In the genomic region with DNA sequence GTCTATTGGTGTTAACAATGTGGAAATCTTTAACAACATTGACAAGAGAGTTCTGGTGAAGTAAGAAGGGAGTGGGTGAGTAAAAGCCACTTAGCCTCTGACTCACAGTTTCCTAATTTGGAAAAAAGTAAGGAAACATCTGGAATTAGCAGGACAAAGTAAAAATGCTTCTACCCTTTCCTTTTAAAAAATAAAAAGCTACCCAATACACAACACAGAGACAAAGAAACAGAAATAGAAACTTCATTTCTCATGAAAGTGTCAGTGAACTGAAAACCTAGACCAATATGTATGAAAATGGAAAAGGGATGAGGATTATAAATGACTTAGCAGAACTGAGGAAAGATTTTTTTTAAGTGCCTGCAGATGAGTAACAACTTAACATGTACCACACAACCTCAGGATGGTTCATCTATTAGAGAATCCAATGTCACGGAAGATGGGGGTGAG, we compare ENCODE assay signal across 11 cellular contexts.
DNase-seq lines count a peak whose midpoint lies in the region; ATAC-seq, FAIRE-seq and TF ChIP-seq lines count a peak whose summit lies in the region.
"Had no signal": no experiment of that assay in that cellular context is flagged by ENCODE, and none has a peak within 500 bp of the region (broad histone marks: within the 10 kb centered on the region; RNA-seq: fewer than 3 reads in every experiment).

No MANE protein-coding gene starts in this region.

- TF ChIP-seq EP300 in HepG2 (IDR thresholded peaks at IDR 0.05; ENCODE audit: low read depth in 2 of 2, low read length in 2 of 2) (no peak), HepG2 (CRISPR knock-in tag; IDR thresholded peaks at IDR 0.05; ENCODE audit: borderline replicate concordance) (no peak)

- no peak for DNase-seq in GM19239 (ENCODE audit: insufficient read length, low spot score)
- peak; percentile 34 for DNase-seq in fibroblast of gingiva (ENCODE audit: low read depth)
- DNase-seq in stromal cell of bone marrow (ENCODE audit: low read depth) = peak; percentile 64
- DNase-seq in NCI-H2107 (lab: John Stamatoyannopoulos, UW) = no peak
- no peak for DNase-seq in HepG2 (ENCODE audit: low spot score)
- DNase-seq: activated CD4-positive, alpha-beta memory T cell treated with anti-CD3 and anti-CD28 coated beads, Interleukin-2, amount 10 ng/mL, durations not matched to agents 7 days and 5 days; Kasumi-1; nephron progenitor cell; spleen had no signal

- peak overlapping the region; percentile 55; the same call in 1 of the 2 replicates for H3K4me2 ChIP-seq in OCI-LY3 (ENCODE audit: low read length)
- no peak overlapping the region for H3K4me2 ChIP-seq in HepG2 (ENCODE audit: low read depth, low read length)

- H2AFZ ChIP-seq in OCI-LY3 (ENCODE audit: low read depth, low read length) = no peak overlapping the region
- H2AFZ ChIP-seq in HepG2 (ENCODE audit: low read length) = no peak overlapping the region

- no peaks in the 10 kb centered on the region for H3K9me3 ChIP-seq in OCI-LY3 (ENCODE audit: insufficient read depth, low read length)
- no peaks in the 10 kb centered on the region for H3K9me3 ChIP-seq in HepG2 (ENCODE audit: low read length)
- H3K9me3 ChIP-seq: spleen had no signal

- no peak for ATAC-seq in HepG2
- no peak for ATAC-seq in HG02884 (IDR thresholded peaks at IDR 0.05; ENCODE audit: unreplicated experiment)

- intact Hi-C loops in HepG2 (cut with micrococcal nuclease; ENCODE audit: unreplicated experiment) = no loop called here

- FAIRE-seq in GM19239 (lab: Jason Lieb, UNC) (peak; percentile 68), HepG2 (lab: Jason Lieb, UNC) (no peak)

- POLR2A ChIA-PET in HepG2 (lab: Yijun Ruan, JAX) = no interaction called here

- H3K27me3 ChIP-seq in OCI-LY3 (ENCODE audit: low read depth, low read length) (no peaks in the 10 kb centered on the region), HepG2 (ENCODE audit: control insufficient read depth in 1 of 2, insufficient read depth in 2 of 2, low read length in 2 of 2) (no peaks in the 10 kb centered on the region)
- H3K27me3 ChIP-seq: spleen had no signal

- BruUV-seq in HepG2 (replicated peaks; lab: Mats Ljungman, UMichigan) = no TSS peak

- H3K4me3 ChIP-seq in OCI-LY3 (ENCODE audit: low read length) = no peak overlapping the region
- no peak overlapping the region for H3K4me3 ChIP-seq in HepG2 (replicated peaks in 1 of 3; ENCODE audit: insufficient read depth in 1 of 3, low read depth in 2 of 3, low read length in 3 of 3)
- H3K4me3 ChIP-seq: spleen had no signal

- H3K9ac ChIP-seq in OCI-LY3 (ENCODE audit: low read length) = no peak overlapping the region
- no peak overlapping the region for H3K9ac ChIP-seq in HepG2 (ENCODE audit: insufficient read depth, low read depth, low read length)

- TF ChIP-seq RAD21 in HepG2 (CRISPR knock-in tag; IDR thresholded peaks at IDR 0.05) = no peak

- H3K27ac ChIP-seq in OCI-LY3 (ENCODE audit: low read length) = no peak overlapping the region
- H3K27ac ChIP-seq in HepG2 (ENCODE audit: extremely low read length, insufficient read depth, low read length) = no peak overlapping the region
- H3K27ac ChIP-seq: spleen had no signal

- in situ Hi-C loops in HepG2 (cut with HindIII; ENCODE audit: extremely low pct_ligation_motif_present, low pct_unique_long_range_greater_than_20kb) = no loop called here

- H3K79me2 ChIP-seq in OCI-LY3 (ENCODE audit: low read length) (no peaks in the 10 kb centered on the region), HepG2 (ENCODE audit: insufficient read depth, low read length) (no peaks in the 10 kb centered on the region)

- TF ChIP-seq CTCF in OCI-LY3 (IDR thresholded peaks at IDR 0.05; ENCODE audit: low read depth, low read length) = no peak
- no peak for TF ChIP-seq CTCF in HepG2 (CRISPR knock-in tag; IDR thresholded peaks at IDR 0.05)

- H3K36me3 ChIP-seq in OCI-LY3 (replicated peaks; ENCODE audit: low read depth, low read length) (no peaks in the 10 kb centered on the region), HepG2 (replicated peaks in 1 of 2; ENCODE audit: control insufficient read depth in 1 of 2, insufficient read depth in 2 of 2, low read length in 2 of 2) (no peaks in the 10 kb centered on the region)
- H3K36me3 ChIP-seq: spleen had no signal

- no peaks in the 10 kb centered on the region for H4K20me1 ChIP-seq in OCI-LY3 (ENCODE audit: insufficient read depth, low read length)
- no peaks in the 10 kb centered on the region for H4K20me1 ChIP-seq in HepG2 (ENCODE audit: insufficient read depth, low read length)

- H3K4me1 ChIP-seq in OCI-LY3 (ENCODE audit: low read length) = peaks cover 63% of the 10 kb centered on the region
- no peaks in the 10 kb centered on the region for H3K4me1 ChIP-seq in HepG2 (ENCODE audit: insufficient read depth, low read length)

- no peak for TF ChIP-seq POLR2A in HepG2 (IDR thresholded peaks at IDR 0.05; ENCODE audit: insufficient read depth in 1 of 2, low read depth in 2 of 2, low read length in 2 of 2)

- CTCF ChIA-PET in HepG2 (lab: Yijun Ruan, JAX; ENCODE audit: low intra/inter-chr PET ratio, low total read pairs) = no interaction called here

- WGBS in HepG2 (ENCODE audit: low lambda C conversion rate) = 10% methylated on average over 1 of the region's 1 CpG

TF ChIP-seq in HepG2, 621 proteins besides CTCF, POLR2A, EP300 and RAD21:
- TF ChIP-seq ZNF224 (CRISPR knock-in tag; IDR thresholded peaks at IDR 0.05) = no peak
- TF ChIP-seq, protein P1, sequence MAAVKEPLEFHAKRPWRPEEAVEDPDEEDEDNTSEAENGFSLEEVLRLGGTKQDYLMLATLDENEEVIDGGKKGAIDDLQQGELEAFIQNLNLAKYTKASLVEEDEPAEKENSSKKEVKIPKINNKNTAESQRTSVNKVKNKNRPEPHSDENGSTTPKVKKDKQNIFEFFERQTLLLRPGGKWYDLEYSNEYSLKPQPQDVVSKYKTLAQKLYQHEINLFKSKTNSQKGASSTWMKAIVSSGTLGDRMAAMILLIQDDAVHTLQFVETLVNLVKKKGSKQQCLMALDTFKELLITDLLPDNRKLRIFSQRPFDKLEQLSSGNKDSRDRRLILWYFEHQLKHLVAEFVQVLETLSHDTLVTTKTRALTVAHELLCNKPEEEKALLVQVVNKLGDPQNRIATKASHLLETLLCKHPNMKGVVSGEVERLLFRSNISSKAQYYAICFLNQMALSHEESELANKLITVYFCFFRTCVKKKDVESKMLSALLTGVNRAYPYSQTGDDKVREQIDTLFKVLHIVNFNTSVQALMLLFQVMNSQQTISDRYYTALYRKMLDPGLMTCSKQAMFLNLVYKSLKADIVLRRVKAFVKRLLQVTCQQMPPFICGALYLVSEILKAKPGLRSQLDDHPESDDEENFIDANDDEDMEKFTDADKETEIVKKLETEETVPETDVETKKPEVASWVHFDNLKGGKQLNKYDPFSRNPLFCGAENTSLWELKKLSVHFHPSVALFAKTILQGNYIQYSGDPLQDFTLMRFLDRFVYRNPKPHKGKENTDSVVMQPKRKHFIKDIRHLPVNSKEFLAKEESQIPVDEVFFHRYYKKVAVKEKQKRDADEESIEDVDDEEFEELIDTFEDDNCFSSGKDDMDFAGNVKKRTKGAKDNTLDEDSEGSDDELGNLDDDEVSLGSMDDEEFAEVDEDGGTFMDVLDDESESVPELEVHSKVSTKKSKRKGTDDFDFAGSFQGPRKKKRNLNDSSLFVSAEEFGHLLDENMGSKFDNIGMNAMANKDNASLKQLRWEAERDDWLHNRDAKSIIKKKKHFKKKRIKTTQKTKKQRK (IDR thresholded peaks at IDR 0.05; ENCODE audit: low read length) = no peak
- no peak for TF ChIP-seq FOSL2 (CRISPR knock-in tag; IDR thresholded peaks at IDR 0.05)
- TF ChIP-seq KAT7 (CRISPR knock-in tag; IDR thresholded peaks at IDR 0.05; ENCODE audit: borderline replicate concordance) = no peak
- TF ChIP-seq RORA (CRISPR knock-in tag; IDR thresholded peaks at IDR 0.05) = no peak
- no peak for TF ChIP-seq NFATC3 (CRISPR knock-in tag; IDR thresholded peaks at IDR 0.05)
- no peak for TF ChIP-seq PTBP1 (IDR thresholded peaks at IDR 0.05; ENCODE audit: low read depth, low read length, poor library complexity, severe bottlenecking)
- TF ChIP-seq ZNF180 (CRISPR knock-in tag; IDR thresholded peaks at IDR 0.05; ENCODE audit: borderline replicate concordance, low read depth) = no peak
- TF ChIP-seq KLF15 (CRISPR knock-in tag; IDR thresholded peaks at IDR 0.05; ENCODE audit: borderline replicate concordance) = no peak
- TF ChIP-seq RFXANK (CRISPR knock-in tag; IDR thresholded peaks at IDR 0.05) = no peak
TF ChIP-seq in HepG2: peak in this region for 0.

Comparison
In these comparisons a context has a peak if more than half of its experiments do, and no peak if none do; other contexts are left out.
1. DNase-seq: peak in fibroblast of gingiva (single experiment) and stromal cell of bone marrow (single experiment); none in GM19239 (single experiment), NCI-H2107 (single experiment) and HepG2 (single experiment).